ENCODE assay signal across 16 cellular contexts in the genomic region with DNA sequence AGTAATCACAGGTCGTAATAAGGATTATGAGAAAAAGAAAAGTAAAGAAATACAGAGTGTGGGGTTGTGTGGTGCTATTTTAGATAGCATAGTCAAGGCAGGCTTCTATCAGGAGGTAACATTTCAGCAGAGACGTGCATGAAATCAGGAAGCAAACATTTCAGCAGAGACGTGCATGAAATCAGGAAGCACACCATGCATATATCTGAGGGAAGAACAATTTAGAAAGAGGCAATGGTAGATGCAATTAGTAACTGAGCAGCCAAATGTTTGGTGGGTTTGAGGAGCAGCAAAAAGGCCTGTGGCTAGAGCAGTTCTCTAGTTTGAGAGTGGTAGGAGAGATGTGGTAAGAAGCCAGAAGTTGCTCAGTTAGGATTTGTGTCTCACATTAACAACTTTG.
DNase-seq lines count a peak whose midpoint lies in the region; ATAC-seq, FAIRE-seq and TF ChIP-seq lines count a peak whose summit lies in the region.
"Had no signal": no experiment of that assay in that cellular context is flagged by ENCODE, and none has a peak within 500 bp of the region (broad histone marks: within the 10 kb centered on the region; RNA-seq: fewer than 3 reads in every experiment).

No MANE protein-coding gene starts in this region.

- in situ Hi-C loops in K562 (cut with MboI) = no loop called here

- TF ChIP-seq EP300 in K562 (IDR thresholded peaks at IDR 0.05; ENCODE audit: low read length) = no peak

- CTCF ChIA-PET in K562 (lab: Yijun Ruan, JAX; ENCODE audit: low intra/inter-chr PET ratio) = no interaction called here

- no peaks in the 10 kb centered on the region for H3K9me3 ChIP-seq in K562 (replicated peaks; ENCODE audit: control insufficient read depth, insufficient read depth, low read depth, low read length)
- H3K9me3 ChIP-seq: A549, BLaER1 had no signal

- TF ChIP-seq RAD21 in K562 (CRISPR knock-in tag; conservative IDR thresholded peaks at IDR 0.05 in 1 of 2, IDR thresholded peaks at IDR 0.05 in 1 of 2) = no peak

- no peaks in the 10 kb centered on the region for H3K27me3 ChIP-seq in K562 (ENCODE audit: control insufficient read depth in 2 of 2, insufficient read depth in 2 of 2, low read length in 2 of 2)
- H3K27me3 ChIP-seq: BLaER1 had no signal

- H3K9me1 ChIP-seq in K562 (ENCODE audit: control insufficient read depth, insufficient read depth, low read length) = no peaks in the 10 kb centered on the region

- POLR2A ChIA-PET in K562 (lab: Yijun Ruan, JAX) = no interaction called here

- no peak overlapping the region for H3K4me2 ChIP-seq in K562 (ENCODE audit: insufficient read depth, low read length)
- H3K4me2 ChIP-seq: A549, BLaER1 had no signal

- H3K36me3 ChIP-seq in K562 (ENCODE audit: control insufficient read depth, insufficient read depth, low read length) = no peaks in the 10 kb centered on the region
- H3K36me3 ChIP-seq: BLaER1 had no signal

- no peak overlapping the region for H3K4me3 ChIP-seq in K562
- H3K4me3 ChIP-seq: A549, BLaER1 had no signal

- TF ChIP-seq POLR2A in K562 (conservative IDR thresholded peaks at IDR 0.05) = no peak

- H4K20me1 ChIP-seq in K562 (replicated peaks; ENCODE audit: control insufficient read depth, insufficient read depth, low read length) = 0 out of 2 replicates have a peak, but pooled peaks cover 2% of the 10 kb centered on the region
- H4K20me1 ChIP-seq: BLaER1 had no signal

- no TSS peak for BruUV-seq in K562 (replicated peaks; lab: Mats Ljungman, UMichigan)

- 0% methylated on average over 3 of the region's 3 CpGs for WGBS in K562 (ENCODE audit: insufficient coverage, low coverage, missing lambda C conversion rate)

- H2AFZ ChIP-seq in K562 (ENCODE audit: low read depth, low read length) = no peak overlapping the region

- H3K9ac ChIP-seq in K562 (ENCODE audit: insufficient read depth in 1 of 2, low read depth in 2 of 2, low read length in 2 of 2) = no peak overlapping the region
- H3K9ac ChIP-seq: BLaER1 had no signal

- TF ChIP-seq CTCF in K562 (IDR thresholded peaks at IDR 0.05 in 2 of 3, conservative IDR thresholded peaks at IDR 0.05 in 1 of 3; ENCODE audit: insufficient read depth in 2 of 3, low read depth in 1 of 3, low read length in 3 of 3) = no peak

- no peak overlapping the region for H3K27ac ChIP-seq in K562 (ENCODE audit: extremely low read depth, low read depth, low read length)
- H3K27ac ChIP-seq: 22Rv1, A549, BLaER1 had no signal

- H3K79me2 ChIP-seq in K562 (ENCODE audit: control insufficient read depth, insufficient read depth, low read length) = no peaks in the 10 kb centered on the region

- H3K4me1 ChIP-seq in K562 (replicated peaks in 1 of 2; ENCODE audit: control insufficient read depth in 2 of 2, insufficient read depth in 2 of 2, low read length in 2 of 2) = no peaks in the 10 kb centered on the region
- H3K4me1 ChIP-seq: A549, BLaER1 had no signal

- peak; percentile 21 for DNase-seq in DMS53 (lab: John Stamatoyannopoulos, UW)
- no peak for DNase-seq in DMS53 treated with DMSO at 0.1 percent for 48 hours (lab: John Stamatoyannopoulos, UW; ENCODE audit: unreplicated experiment)
- peak; percentile 37 for DNase-seq in SKM-1 (lab: John Stamatoyannopoulos, UW; ENCODE audit: unreplicated experiment)
- DNase-seq in K562 (ENCODE audit: extremely low read depth in 1 of 4, low spot score in 3 of 4) = no peak
- no peak for DNase-seq in T-helper 2 cell
- DNase-seq: CD4-positive, alpha-beta memory T cell; H9 had no signal

- intact Hi-C loops in K562 (cut with micrococcal nuclease) = no loop called here

- peak; percentile 69 for FAIRE-seq in K562 (lab: Jason Lieb, UNC)
- FAIRE-seq: A549, G401.6, GM12891, GM19239, H1 had no signal

- ATAC-seq in K562 (no peak), GM21390 (IDR thresholded peaks at IDR 0.05; ENCODE audit: unreplicated experiment) (no peak), GM21723 (IDR thresholded peaks at IDR 0.05; ENCODE audit: unreplicated experiment) (no peak)
- ATAC-seq: A549 had no signal

TF ChIP-seq in K562, 482 proteins besides CTCF, POLR2A, EP300 and RAD21:
- no peak for TF ChIP-seq HDAC8 (tag; IDR thresholded peaks at IDR 0.05)
TF ChIP-seq in K562: peak in this region for 0.

Comparison
In these comparisons a context has a peak if more than half of its experiments do, and no peak if none do; other contexts are left out.
1. DNase-seq: peak in DMS53 (single experiment) and SKM-1 (single experiment); none in DMS53 treated with DMSO at 0.1 percent for 48 hours (single experiment), K562 (0 of 4) and T-helper 2 cell (0 of 5).